In the genomic region with DNA sequence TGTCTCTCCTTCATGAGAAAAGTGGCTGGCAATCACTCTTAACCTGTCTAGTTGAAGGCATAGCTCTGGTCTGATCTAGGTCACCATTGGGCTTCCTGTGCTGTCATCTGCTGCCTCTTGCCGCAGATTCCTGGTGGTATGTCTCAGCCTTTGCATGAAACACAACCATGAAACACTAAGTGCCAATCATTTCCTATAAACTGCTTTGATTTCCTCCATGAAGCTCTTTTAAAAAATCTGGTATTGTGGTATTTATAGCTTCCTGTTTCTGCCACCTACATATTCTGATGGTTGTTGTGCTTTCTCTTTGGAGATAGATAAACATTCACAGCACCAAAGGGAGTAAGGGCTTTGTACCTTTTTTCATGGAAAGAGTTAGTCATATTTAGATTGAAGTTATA, we compare ENCODE assay signal across 10 cellular contexts.
DNase-seq lines count a peak whose midpoint lies in the region; TF ChIP-seq lines count a peak whose summit lies in the region.
"Had no signal": no experiment of that assay in that cellular context is flagged by ENCODE, and none has a peak within 500 bp of the region (broad histone marks: within the 10 kb centered on the region; RNA-seq: fewer than 3 reads in every experiment).

No MANE protein-coding gene starts in this region.

- no peak overlapping the region for H3K27ac ChIP-seq in CD8-positive, alpha-beta memory T cell (ENCODE audit: low read depth, low read length)
- H3K27ac ChIP-seq in vagina, result no peak overlapping the region
- H3K27ac ChIP-seq: thoracic aorta had no signal

- peak overlapping the region; percentile 83 to 97 (median 92) for H3K27ac Mint-ChIP-seq in CD8-positive, alpha-beta memory T cell
- no peak overlapping the region for H3K27ac Mint-ChIP-seq in glutamatergic neuron (ENCODE audit: unreplicated experiment)

- H3K27me3 Mint-ChIP-seq in CD8-positive, alpha-beta memory T cell, result peaks cover 0 to 3% of the 10 kb centered on the region in 2 donors
- H3K27me3 Mint-ChIP-seq in glutamatergic neuron (ENCODE audit: unreplicated experiment), result peaks cover 1% of the 10 kb centered on the region

- no peaks in the 10 kb centered on the region for H3K9me3 Mint-ChIP-seq in CD8-positive, alpha-beta memory T cell
- no peaks in the 10 kb centered on the region for H3K9me3 Mint-ChIP-seq in glutamatergic neuron (ENCODE audit: unreplicated experiment)

- H3K4me1 Mint-ChIP-seq in CD8-positive, alpha-beta memory T cell, result peaks cover 70 to 89% (median 83%) of the 10 kb centered on the region in 3 donors
- H3K4me1 Mint-ChIP-seq in glutamatergic neuron (ENCODE audit: low read depth, unreplicated experiment), result no peaks in the 10 kb centered on the region

- peak overlapping the region; percentile 6 to 62 (median 50) for H3K4me3 Mint-ChIP-seq in CD8-positive, alpha-beta memory T cell
- no peak overlapping the region for H3K4me3 Mint-ChIP-seq in glutamatergic neuron (ENCODE audit: unreplicated experiment)

- H3K36me3 Mint-ChIP-seq in CD8-positive, alpha-beta memory T cell, result peaks cover 0 to 2% (median 0%) of the 10 kb centered on the region in 3 donors
- H3K36me3 Mint-ChIP-seq in glutamatergic neuron (ENCODE audit: unreplicated experiment), result no peaks in the 10 kb centered on the region

- POLR2A ChIA-PET in CD8-positive, alpha-beta memory T cell (lab: Charles Lee), result interaction anchor here (1.1 to 1.6 kb wide), 6 partner anchors 15 to 122 kb away, joined by 3 to 8 read pairs (median 6); no protein-coding TSS in a partner anchor

- no peaks in the 10 kb centered on the region for H3K36me3 ChIP-seq in CD8-positive, alpha-beta memory T cell (ENCODE audit: insufficient read depth, low read length)
- H3K36me3 ChIP-seq in vagina, result no peaks in the 10 kb centered on the region
- H3K36me3 ChIP-seq: thoracic aorta had no signal

- H3K4me3 ChIP-seq in CD8-positive, alpha-beta memory T cell (ENCODE audit: low read length), result no peak overlapping the region
- no peak overlapping the region for H3K4me3 ChIP-seq in vagina
- H3K4me3 ChIP-seq: thoracic aorta had no signal

- no peaks in the 10 kb centered on the region for H3K27me3 ChIP-seq in CD8-positive, alpha-beta memory T cell (ENCODE audit: insufficient read depth, low read length, poor library complexity, severe bottlenecking)
- no peaks in the 10 kb centered on the region for H3K27me3 ChIP-seq in vagina

- H3K4me1 ChIP-seq in CD8-positive, alpha-beta memory T cell (ENCODE audit: insufficient read depth, low read length), result peaks cover 78% of the 10 kb centered on the region
- H3K4me1 ChIP-seq in vagina, result no peaks in the 10 kb centered on the region

- intact Hi-C loops in vagina (cut with DNase I), result no loop called here

- no peak for TF ChIP-seq POLR2A in vagina (IDR thresholded peaks at IDR 0.05)

- CTCF ChIA-PET in CD8-positive, alpha-beta memory T cell (lab: Charles Lee), result interaction anchor here (1.2 to 2.0 kb wide), 5 partner anchors 9 to 534 kb away, joined by 3 to 15 read pairs (median 5); no protein-coding TSS in a partner anchor

- peak in 4 of 5 donors; percentile 40 to 84 (median 74) for DNase-seq in CD8-positive, alpha-beta memory T cell
- DNase-seq in T-helper 2 cell, result peak in 4 of 5 experiments; percentile 22 to 93 (median 57)
- peak; percentile 81 for DNase-seq in activated effector memory CD4-positive, alpha-beta T cell treated with anti-CD3 and anti-CD28 coated beads, Interleukin-2, amount 50 U/mL, for 16 hours
- peak in 2 of 3 donors; percentile 35 to 56 for DNase-seq in stimulated activated CD4-positive, alpha-beta T cell treated with anti-CD3 and anti-CD28 coated beads, Interleukin-12 subunit alpha, Interleukin-12 subunit beta, amount 100 ng/mL, for 48 hours (ENCODE audit: low read depth in 2 of 3, low spot score in 1 of 3)
- DNase-seq in GF-D8 (lab: John Stamatoyannopoulos, UW), result no peak
- no peak for DNase-seq in vagina (ENCODE audit: extremely low spot score in 2 of 2)
- DNase-seq in glutamatergic neuron, result no peak
- DNase-seq in DMS79 treated with DMSO at 0.1 percent for 48 hours (lab: John Stamatoyannopoulos, UW), result no peak
- DNase-seq: NCI-H1092 had no signal

- TF ChIP-seq CTCF in vagina (IDR thresholded peaks at IDR 0.05) (no peak), glutamatergic neuron (IDR thresholded peaks at IDR 0.05; ENCODE audit: partially characterized antibody, unreplicated experiment) (no peak)

- no peaks in the 10 kb centered on the region for H3K9me3 ChIP-seq in CD8-positive, alpha-beta memory T cell (ENCODE audit: low read length)
- no peaks in the 10 kb centered on the region for H3K9me3 ChIP-seq in vagina
- H3K9me3 ChIP-seq: thoracic aorta had no signal

Comparison
In these comparisons a context has a peak if more than half of its experiments do, and no peak if none do; other contexts are left out.
1. DNase-seq: peak in CD8-positive, alpha-beta memory T cell (4 of 5), T-helper 2 cell (4 of 5), activated effector memory CD4-positive, alpha-beta T cell treated with anti-CD3 and anti-CD28 coated beads, Interleukin-2, amount 50 U/mL, for 16 hours (single experiment) and stimulated activated CD4-positive, alpha-beta T cell treated with anti-CD3 and anti-CD28 coated beads, Interleukin-12 subunit alpha, Interleukin-12 subunit beta, amount 100 ng/mL, for 48 hours (2 of 3); none in GF-D8 (single experiment), vagina (0 of 2), glutamatergic neuron (single experiment) and DMS79 treated with DMSO at 0.1 percent for 48 hours (single experiment).